In genomic region chr6:166105341-166106075, GRCh38 we compare ENCODE assay signal across 9 cellular contexts.
DNase-seq lines count a peak whose midpoint lies in the region; ATAC-seq and TF ChIP-seq lines count a peak whose summit lies in the region.
"Had no signal": no experiment of that assay in that cellular context is flagged by ENCODE, and none has a peak within 500 bp of the region (broad histone marks: within the 10 kb centered on the region; RNA-seq: fewer than 3 reads in every experiment).

No MANE protein-coding gene starts in this region.

- peaks cover 24% of the 10 kb centered on the region for H3K9me3 ChIP-seq in DND-41 (ENCODE audit: insufficient read depth, low read length, severe bottlenecking)
- peaks cover 0 to 5% of the 10 kb centered on the region in 2 donors for H3K9me3 ChIP-seq in ascending aorta

- H3K36me3 ChIP-seq in DND-41 (ENCODE audit: insufficient read depth, low read length) = no peaks in the 10 kb centered on the region
- no peaks in the 10 kb centered on the region for H3K36me3 ChIP-seq in ascending aorta

- H3K36me3 Mint-ChIP-seq in activated B cell treated with CpG ODN at 0.5 μM for 24 hours (ENCODE audit: low read depth) = no peaks in the 10 kb centered on the region

- no peaks in the 10 kb centered on the region for H4K20me1 ChIP-seq in DND-41 (ENCODE audit: insufficient read depth, low read length)

- no peak overlapping the region for H2AFZ ChIP-seq in DND-41 (ENCODE audit: low read depth, low read length)

- H3K27me3 ChIP-seq in DND-41 (ENCODE audit: insufficient read depth, low read length, poor library complexity) (no peaks in the 10 kb centered on the region), ascending aorta (no peaks in the 10 kb centered on the region)

- ATAC-seq in DND-41 (ENCODE audit: insufficient read depth, low read depth) = no peak
- peak; percentile 17 for ATAC-seq in GM18907 (IDR thresholded peaks at IDR 0.05; ENCODE audit: unreplicated experiment)
- peak; percentile 21 for ATAC-seq in HG02852 (IDR thresholded peaks at IDR 0.05; ENCODE audit: unreplicated experiment)
- ATAC-seq in activated B cell treated with CpG ODN at 0.5 μM for 24 hours (ENCODE audit: low read depth) = no peak
- ATAC-seq in GM21423 (IDR thresholded peaks at IDR 0.05; ENCODE audit: unreplicated experiment) = no peak
- no peak for ATAC-seq in GM21619 (IDR thresholded peaks at IDR 0.05; ENCODE audit: unreplicated experiment)

- no peak for DNase-seq in DND-41
- DNase-seq in activated B cell treated with CpG ODN at 0.5 μM for 24 hours = no peak
- DNase-seq in AG08395 (ENCODE audit: low spot score) = no peak
- no peak for DNase-seq in ascending aorta (ENCODE audit: low spot score in 2 of 2)

- H3K27ac Mint-ChIP-seq in activated B cell treated with CpG ODN at 0.5 μM for 24 hours = no peak overlapping the region

- H3K4me1 Mint-ChIP-seq in activated B cell treated with CpG ODN at 0.5 μM for 24 hours = peaks cover 5% of the 10 kb centered on the region

- peaks cover 8% of the 10 kb centered on the region for H3K4me1 ChIP-seq in DND-41 (ENCODE audit: insufficient read depth, low read length)
- no peaks in the 10 kb centered on the region for H3K4me1 ChIP-seq in ascending aorta

- peak overlapping the region; percentile 19; the same call in 1 of the 2 replicates for H3K4me2 ChIP-seq in DND-41 (ENCODE audit: insufficient read depth, low read length)

- no peaks in the 10 kb centered on the region for H3K79me2 ChIP-seq in DND-41 (ENCODE audit: insufficient read depth, low read length)

- H3K27me3 Mint-ChIP-seq in activated B cell treated with CpG ODN at 0.5 μM for 24 hours = peaks cover 16% of the 10 kb centered on the region

- no peak overlapping the region for H3K27ac ChIP-seq in DND-41 (ENCODE audit: low read length)
- H3K27ac ChIP-seq in ascending aorta = no peak overlapping the region
- H3K27ac ChIP-seq: dorsolateral prefrontal cortex had no signal

- intact Hi-C loops in activated B cell treated with CpG ODN at 0.5 μM for 24 hours (cut with micrococcal nuclease) (loop anchor here (1.0 to 2.0 kb wide), 3 partner anchors 220 to 377 kb away; no protein-coding TSS in a partner anchor), ascending aorta (cut with DNase I) (loop anchor here (1.0 kb wide), 1 partner anchor 220 kb away; no protein-coding TSS in a partner anchor)

- CTCF ChIA-PET in activated B cell treated with CpG ODN at 0.5 μM for 24 hours (lab: Charles Lee) = interaction anchor here (0.8 to 2.3 kb wide), 6 partner anchors 8 to 376 kb away, joined by 3 to 10 read pairs (median 3); no protein-coding TSS in a partner anchor

- no peak overlapping the region for H3K4me3 ChIP-seq in DND-41 (ENCODE audit: low read depth in 1 of 2, low read length in 2 of 2)
- H3K4me3 ChIP-seq in ascending aorta = no peak overlapping the region
- H3K4me3 ChIP-seq: dorsolateral prefrontal cortex had no signal

- H3K4me3 Mint-ChIP-seq in activated B cell treated with CpG ODN at 0.5 μM for 24 hours = peak overlapping the region; percentile 32

- H3K9ac ChIP-seq in DND-41 (ENCODE audit: low read depth, low read length) = no peak overlapping the region

- POLR2A ChIA-PET in activated B cell treated with CpG ODN at 0.5 μM for 24 hours (lab: Charles Lee) = no interaction called here

- H3K9me3 Mint-ChIP-seq in activated B cell treated with CpG ODN at 0.5 μM for 24 hours = peaks cover 19% of the 10 kb centered on the region

- TF ChIP-seq CTCF in DND-41 (IDR thresholded peaks at IDR 0.05; ENCODE audit: borderline replicate concordance, extremely low read depth, low read length, poor library complexity, severe bottlenecking) = no peak
- no peak for TF ChIP-seq CTCF in activated B cell treated with CpG ODN at 0.5 μM for 24 hours (IDR thresholded peaks at IDR 0.05)
- TF ChIP-seq CTCF in ascending aorta (IDR thresholded peaks at IDR 0.05) = no peak

Comparison
In these comparisons a context has a peak if more than half of its experiments do, and no peak if none do; other contexts are left out.
1. ATAC-seq: peak in GM18907 (single experiment) and HG02852 (single experiment); none in DND-41 (single experiment), activated B cell treated with CpG ODN at 0.5 μM for 24 hours (single experiment), GM21423 (single experiment) and GM21619 (single experiment).